In genomic region chr17:63545302-63545928, GRCh38 we compare ENCODE assay signal across 1 cellular context.
TF ChIP-seq lines count a peak whose summit lies in the region.

No MANE protein-coding gene starts in this region.

TF ChIP-seq in IMR-90, 13 proteins besides CTCF, POLR2A, EP300 and RAD21:
- TF ChIP-seq CEBPB (IDR thresholded peaks at IDR 0.05; ENCODE audit: low read depth, low read length): no peak
- TF ChIP-seq RFX5 (IDR thresholded peaks at IDR 0.05; ENCODE audit: low read depth, low read length): no peak
- no peak for TF ChIP-seq USF2 (IDR thresholded peaks at IDR 0.05; ENCODE audit: low read depth, low read length)
- no peak for TF ChIP-seq FOS (IDR thresholded peaks at IDR 0.05; ENCODE audit: low read depth, low read length)
- TF ChIP-seq ELK1 (IDR thresholded peaks at IDR 0.05; ENCODE audit: borderline replicate concordance, low read depth, low read length): no peak
- TF ChIP-seq NFE2L2 (IDR thresholded peaks at IDR 0.05; ENCODE audit: low read depth, low read length): no peak
- no peak for TF ChIP-seq SMC3 (IDR thresholded peaks at IDR 0.05; ENCODE audit: low read depth, low read length)
